Comparison of ENCODE assay signal across 8 cellular contexts in genomic region chr16:85369741-85370528, GRCh38.
DNase-seq lines count a peak whose midpoint lies in the region; ATAC-seq and TF ChIP-seq lines count a peak whose summit lies in the region.

No MANE protein-coding gene starts in this region.

- H3K4me3 ChIP-seq in fibroblast of pulmonary artery (replicated peaks; ENCODE audit: low read depth, low read length): no peak overlapping the region

- H3K9me3 Mint-ChIP-seq in activated T-cell treated with anti-CD3 and anti-CD28 coated beads, Interleukin-2, amount 50 U/mL, for 24 hours: no peaks in the 10 kb centered on the region

- no peaks in the 10 kb centered on the region for H3K27me3 Mint-ChIP-seq in activated T-cell treated with anti-CD3 and anti-CD28 coated beads, Interleukin-2, amount 50 U/mL, for 24 hours

- no peak overlapping the region for H3K4me3 Mint-ChIP-seq in activated T-cell treated with anti-CD3 and anti-CD28 coated beads, Interleukin-2, amount 50 U/mL, for 24 hours

- H3K27ac Mint-ChIP-seq in activated T-cell treated with anti-CD3 and anti-CD28 coated beads, Interleukin-2, amount 50 U/mL, for 24 hours: no peak overlapping the region

- no peaks in the 10 kb centered on the region for H3K36me3 Mint-ChIP-seq in activated T-cell treated with anti-CD3 and anti-CD28 coated beads, Interleukin-2, amount 50 U/mL, for 24 hours (ENCODE audit: low read depth)

- H3K4me1 Mint-ChIP-seq in activated T-cell treated with anti-CD3 and anti-CD28 coated beads, Interleukin-2, amount 50 U/mL, for 24 hours (ENCODE audit: low read depth): peaks cover 7% of the 10 kb centered on the region

- peak; percentile 79 for DNase-seq in DMS 273 (lab: John Stamatoyannopoulos, UW; ENCODE audit: unreplicated experiment)
- no peak for DNase-seq in DMS 273 treated with DMSO at 0.1 percent for 48 hours (lab: John Stamatoyannopoulos, UW)
- DNase-seq in NCI-H226: peak; percentile 60
- peak; percentile 73 for DNase-seq in activated T-cell treated with anti-CD3 and anti-CD28 coated beads, Interleukin-2, amount 50 U/mL, for 24 hours
- DNase-seq in fibroblast of pulmonary artery (ENCODE audit: low read depth): no peak
- DNase-seq in posterior cingulate gyrus: peak in 6 of 10 donors; percentile 39 to 89 (median 60)

- intact Hi-C loops in posterior cingulate gyrus (cut with DNase I): no loop called here

- peak; percentile 79 for TF ChIP-seq CTCF in fibroblast of pulmonary artery (IDR thresholded peaks at IDR 0.05; ENCODE audit: low read length, missing control alignments)

- no peak for ATAC-seq in HG02870 (IDR thresholded peaks at IDR 0.05; ENCODE audit: unreplicated experiment)
- ATAC-seq in GM19395 (IDR thresholded peaks at IDR 0.05; ENCODE audit: unreplicated experiment): no peak

Comparison
In these comparisons a context has a peak if more than half of its experiments do, and no peak if none do; other contexts are left out.
1. DNase-seq: peak in DMS 273 (single experiment), NCI-H226 (single experiment), activated T-cell treated with anti-CD3 and anti-CD28 coated beads, Interleukin-2, amount 50 U/mL, for 24 hours (single experiment) and posterior cingulate gyrus (6 of 10); none in DMS 273 treated with DMSO at 0.1 percent for 48 hours (single experiment) and fibroblast of pulmonary artery (single experiment).